15 cellular contexts compared by ENCODE assay signal in the genomic region with DNA sequence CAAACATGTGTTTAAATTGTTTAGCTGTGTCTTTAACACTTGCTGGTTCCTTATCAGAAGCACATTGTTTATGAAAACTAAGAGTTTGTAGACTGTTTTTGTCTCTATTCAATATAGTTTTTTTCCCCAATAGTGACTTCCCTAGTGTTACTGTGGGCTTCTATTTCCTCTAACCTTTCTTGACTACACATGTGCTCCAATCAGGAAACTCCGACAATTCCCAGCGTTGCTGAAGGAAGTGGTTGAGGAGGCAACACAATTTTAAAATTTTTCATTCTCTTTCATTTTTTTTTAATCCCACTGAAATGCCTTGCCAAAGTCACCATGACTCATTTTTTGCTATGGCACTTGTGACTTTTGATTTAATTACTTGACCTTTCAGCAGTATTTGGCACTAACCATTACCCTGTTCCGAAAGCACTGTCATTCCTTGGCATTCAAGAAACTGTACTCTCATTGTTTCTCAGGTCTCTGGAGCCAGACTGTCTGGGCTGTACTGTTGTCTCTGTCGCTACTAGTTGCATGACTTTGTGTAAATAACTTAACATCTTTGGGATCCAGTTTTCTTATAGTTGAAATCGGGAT.
DNase-seq lines count a peak whose midpoint lies in the region; ATAC-seq and TF ChIP-seq lines count a peak whose summit lies in the region.
"Had no signal": no experiment of that assay in that cellular context is flagged by ENCODE, and none has a peak within 500 bp of the region (broad histone marks: within the 10 kb centered on the region; RNA-seq: fewer than 3 reads in every experiment).

No MANE protein-coding gene starts in this region.

- H3K4me1 ChIP-seq in fibroblast of lung (ENCODE audit: control insufficient read depth, extremely low read depth, insufficient read depth, low read length) (no peaks in the 10 kb centered on the region), skeletal muscle tissue (ENCODE audit: control insufficient read depth in 3 of 3, insufficient read depth in 3 of 3, low read length in 3 of 3) (no peaks in the 10 kb centered on the region)
- H3K4me1 ChIP-seq: breast epithelium, thyroid gland had no signal

- no peak overlapping the region for H3K4me2 ChIP-seq in fibroblast of lung (ENCODE audit: extremely low read depth, insufficient read depth, low read length)

- H3K9ac ChIP-seq in fibroblast of lung (ENCODE audit: insufficient read depth, low read length) (no peak overlapping the region), skeletal muscle tissue (ENCODE audit: low read depth in 1 of 3, low read length in 3 of 3) (no peak overlapping the region)

- H3K4me3 ChIP-seq in fibroblast of lung (replicated peaks in 1 of 4; ENCODE audit: control extremely low read depth in 1 of 4, insufficient read depth in 1 of 4, low read depth in 3 of 4, low read length in 4 of 4) (no peak overlapping the region), skeletal muscle tissue (ENCODE audit: low read length in 3 of 3) (peak overlapping the region in 2 of 3 donors; percentile 12 to 30)
- H3K4me3 ChIP-seq: breast epithelium, thyroid gland had no signal

- H2AFZ ChIP-seq in fibroblast of lung (ENCODE audit: low read length), result no peak overlapping the region

- DNase-seq in GM04503 (ENCODE audit: low read depth) (peak; percentile 47), RPMI7951 (ENCODE audit: low read depth) (peak; percentile 12), fibroblast of lung (ENCODE audit: low read depth in 2 of 2) (peak; percentile 4 to 64), NCI-H82 treated with DMSO at 0.1 percent for 48 hours (lab: John Stamatoyannopoulos, UW; ENCODE audit: unreplicated experiment) (no peak)
- no peak for DNase-seq in activated CD4-positive, CD25-positive, alpha-beta regulatory T cell (lab: John Stamatoyannopoulos, UW)
- DNase-seq: activated effector memory CD4-positive, alpha-beta T cell treated with anti-CD3 and anti-CD28 coated beads, Interleukin-2, amount 50 U/mL, for 16 hours; CD8-positive, alpha-beta T cell; effector memory CD4-positive, alpha-beta T cell; kidney; NCI-H1092 treated with DMSO at 0.1 percent for 48 hours; NCI-H2171 treated with DMSO at 0.1 percent for 48 hours; thyroid gland had no signal

- no peak for TF ChIP-seq CTCF in fibroblast of lung (conservative IDR thresholded peaks at IDR 0.05 in 1 of 2, IDR thresholded peaks at IDR 0.05 in 1 of 2; ENCODE audit: low read depth in 1 of 2, low read length in 2 of 2)

- no peaks in the 10 kb centered on the region for H4K20me1 ChIP-seq in fibroblast of lung (ENCODE audit: control insufficient read depth, extremely low read depth, insufficient read depth, low read length)

- H3K27me3 ChIP-seq in fibroblast of lung (ENCODE audit: control insufficient read depth, insufficient read depth, low read length), result no peaks in the 10 kb centered on the region
- H3K27me3 ChIP-seq in skeletal muscle tissue (ENCODE audit: control insufficient read depth in 3 of 3, insufficient read depth in 3 of 3, low read length in 3 of 3), result no peaks in the 10 kb centered on the region
- H3K27me3 ChIP-seq: breast epithelium, thyroid gland had no signal

- ATAC-seq in GM21515 (IDR thresholded peaks at IDR 0.05; ENCODE audit: unreplicated experiment), result no peak
- ATAC-seq: CD8-positive, alpha-beta T cell had no signal

- no peak overlapping the region for H3K27ac ChIP-seq in fibroblast of lung (ENCODE audit: insufficient read depth, low read length)
- H3K27ac ChIP-seq in skeletal muscle tissue (ENCODE audit: low read depth, low read length), result no peak overlapping the region
- H3K27ac ChIP-seq: thyroid gland had no signal

- no peaks in the 10 kb centered on the region for H3K9me3 ChIP-seq in fibroblast of lung (ENCODE audit: control insufficient read depth, insufficient read depth, low read depth, low read length)
- no peaks in the 10 kb centered on the region for H3K9me3 ChIP-seq in skeletal muscle tissue (ENCODE audit: control insufficient read depth in 3 of 3, low read length in 3 of 3)
- H3K9me3 ChIP-seq: thyroid gland had no signal

- no peaks in the 10 kb centered on the region for H3K79me2 ChIP-seq in fibroblast of lung (ENCODE audit: control insufficient read depth, insufficient read depth, low read length)

- H3K36me3 ChIP-seq in fibroblast of lung (ENCODE audit: control insufficient read depth, insufficient read depth, low read length) (no peaks in the 10 kb centered on the region), skeletal muscle tissue (ENCODE audit: control insufficient read depth in 3 of 3, insufficient read depth in 3 of 3, low read length in 3 of 3) (no peaks in the 10 kb centered on the region)
- H3K36me3 ChIP-seq: breast epithelium, thyroid gland had no signal

Comparison
In these comparisons a context has a peak if more than half of its experiments do, and no peak if none do; other contexts are left out.
1. DNase-seq: peak in GM04503 (single experiment), RPMI7951 (single experiment) and fibroblast of lung (2 of 2); none in NCI-H82 treated with DMSO at 0.1 percent for 48 hours (single experiment) and activated CD4-positive, CD25-positive, alpha-beta regulatory T cell (0 of 4).
2. H3K4me3 ChIP-seq: peak in skeletal muscle tissue (2 of 3); none in fibroblast of lung (0 of 4).